In the genomic region with DNA sequence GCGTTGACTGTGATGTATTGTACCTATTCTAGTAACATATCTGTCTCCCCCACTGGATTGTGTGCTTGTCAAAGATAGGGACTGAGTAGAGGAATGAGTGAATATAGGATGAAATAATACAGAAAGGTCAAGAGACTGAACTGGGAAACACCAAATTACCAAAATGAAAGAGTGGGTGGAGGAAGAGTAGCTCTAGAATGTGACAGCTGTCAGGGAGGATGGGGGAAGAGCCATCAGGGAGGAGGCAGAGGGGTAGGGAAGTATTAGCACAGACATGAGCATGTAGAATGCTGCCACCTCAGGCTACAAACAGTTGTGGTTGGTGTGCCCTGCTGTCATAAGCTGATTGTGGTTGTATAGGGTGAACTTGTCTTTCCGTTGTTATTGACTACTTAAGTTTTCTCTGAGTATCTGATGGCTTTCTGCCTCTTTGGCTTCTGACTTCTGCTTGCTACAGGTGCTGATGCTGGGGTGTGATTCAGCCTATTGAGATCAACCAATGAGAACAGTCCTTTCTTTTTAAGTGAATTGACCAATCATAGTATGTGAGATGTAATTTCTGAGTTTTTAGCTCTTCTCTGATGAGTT, we compare ENCODE assay signal across 9 cellular contexts. TPM values are rescaled to one million over a fixed set of nuclear protein-coding genes. Genes with fewer than 3 reads are reported as not detected.
DNase-seq lines count a peak whose midpoint lies in the region; ATAC-seq and TF ChIP-seq lines count a peak whose summit lies in the region.
"Had no signal": no experiment of that assay in that cellular context is flagged by ENCODE, and none has a peak within 500 bp of the region (broad histone marks: within the 10 kb centered on the region; RNA-seq: fewer than 3 reads in every experiment).

No MANE protein-coding gene starts in this region.

- DNase-seq in DMS 273 (lab: John Stamatoyannopoulos, UW; ENCODE audit: unreplicated experiment) (peak; percentile 43), DMS 273 treated with DMSO at 0.1 percent for 48 hours (lab: John Stamatoyannopoulos, UW) (no peak), SKM-1 (lab: John Stamatoyannopoulos, UW; ENCODE audit: unreplicated experiment) (peak; percentile 18), HuH-7.5 (ENCODE audit: low spot score) (no peak), osteoblast (ENCODE audit: insufficient read length, low spot score, missing footprints) (no peak)
- peak; percentile 53 for DNase-seq in activated naive CD4-positive, alpha-beta T cell treated with anti-CD3 and anti-CD28 coated beads, Interleukin-2, amount 50 U/mL, for 16 hours
- DNase-seq in stimulated activated CD4-positive, alpha-beta T cell treated with anti-CD3 and anti-CD28 coated beads, Interleukin-12 subunit alpha, Interleukin-12 subunit beta, amount 100 ng/mL, for 48 hours (ENCODE audit: low read depth in 2 of 3, low spot score in 1 of 3) = peak; percentile 44 to 52 (median 52)

- H3K27ac ChIP-seq in osteoblast (ENCODE audit: low read depth, low read length) = no peak overlapping the region
- H3K27ac ChIP-seq: 22Rv1 had no signal

- ATAC-seq in HG03066 (IDR thresholded peaks at IDR 0.05; ENCODE audit: low read depth, unreplicated experiment) = peak; percentile 28

- no peak overlapping the region for H3K4me2 ChIP-seq in osteoblast (ENCODE audit: insufficient read depth, low read length)

- peaks cover 66% of the 10 kb centered on the region for H4K20me1 ChIP-seq in osteoblast (ENCODE audit: insufficient read depth, low read length)

- no peaks in the 10 kb centered on the region for H3K36me3 ChIP-seq in osteoblast (ENCODE audit: insufficient read depth, low read length)

- no peak for TF ChIP-seq CTCF in osteoblast (IDR thresholded peaks at IDR 0.05; ENCODE audit: extremely low read depth, low read depth, low read length)

- no peaks in the 10 kb centered on the region for H3K27me3 ChIP-seq in osteoblast (ENCODE audit: insufficient read depth, low read length)

- peaks cover 26% of the 10 kb centered on the region for H3K4me1 ChIP-seq in osteoblast (ENCODE audit: insufficient read depth, low read length)

- peaks cover 93% of the 10 kb centered on the region for H3K79me2 ChIP-seq in osteoblast (ENCODE audit: insufficient read depth, low read length)

- H3K4me3 ChIP-seq in osteoblast (ENCODE audit: insufficient read depth, low read length) = no peak overlapping the region

- H2AFZ ChIP-seq in osteoblast (ENCODE audit: low read length) = no peak overlapping the region

- no peaks in the 10 kb centered on the region for H3K9me3 ChIP-seq in osteoblast (ENCODE audit: low read depth, low read length)

RNA-seq across cellular contexts. Expression of a gene that starts 5.6 kb away (rescaled TPM):
- 56.0 and 58.3 TPM in 2 replicates for total RNA-seq in osteoblast

Comparison
In these comparisons a context has a peak if more than half of its experiments do, and no peak if none do; other contexts are left out.
1. DNase-seq: peak in DMS 273 (single experiment), SKM-1 (single experiment), activated naive CD4-positive, alpha-beta T cell treated with anti-CD3 and anti-CD28 coated beads, Interleukin-2, amount 50 U/mL, for 16 hours (single experiment) and stimulated activated CD4-positive, alpha-beta T cell treated with anti-CD3 and anti-CD28 coated beads, Interleukin-12 subunit alpha, Interleukin-12 subunit beta, amount 100 ng/mL, for 48 hours (3 of 3); none in DMS 273 treated with DMSO at 0.1 percent for 48 hours (single experiment), HuH-7.5 (single experiment) and osteoblast (single experiment).